ENCODE assay signal across 8 cellular contexts in the genomic region with DNA sequence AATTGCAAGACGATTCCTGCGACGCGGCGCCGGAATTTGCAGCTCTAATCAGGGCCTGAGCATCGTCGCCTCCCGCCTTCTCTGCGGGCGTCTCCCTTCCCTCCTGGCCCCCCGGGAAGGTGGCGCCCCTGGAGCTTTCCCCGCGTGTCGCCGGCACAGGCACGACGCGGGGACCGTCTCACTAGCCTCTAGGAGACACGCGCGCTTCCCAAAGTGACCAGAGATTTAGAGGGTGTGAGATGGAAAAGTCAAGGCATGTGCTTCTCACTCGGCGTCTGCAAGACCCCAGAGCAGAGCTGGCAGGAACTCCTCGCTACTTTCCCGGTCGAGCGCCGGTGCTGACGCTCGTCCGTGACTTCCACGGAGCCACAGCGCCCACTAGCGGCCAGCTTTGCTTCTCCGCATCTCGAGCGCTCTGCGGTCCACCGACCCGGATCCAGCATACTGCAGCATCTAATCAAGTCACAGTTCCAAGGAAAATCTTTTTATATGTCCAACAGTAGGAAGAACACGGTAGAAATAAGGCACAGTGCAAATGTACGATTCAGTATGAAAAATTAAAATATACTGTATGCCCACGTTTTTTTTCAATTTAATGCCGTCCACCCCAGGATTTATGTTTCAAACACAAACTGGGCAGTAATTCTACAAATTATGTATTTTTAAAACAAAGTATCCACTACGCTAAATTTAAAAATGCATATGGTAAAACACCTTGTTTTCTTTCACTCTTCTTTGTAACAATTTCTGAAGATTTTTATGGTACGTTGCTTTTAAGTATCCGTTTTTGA. TPM values are rescaled to one million over a fixed set of nuclear protein-coding genes. Genes with fewer than 3 reads are reported as not detected.
DNase-seq lines count a peak whose midpoint lies in the region; ATAC-seq and TF ChIP-seq lines count a peak whose summit lies in the region.

No MANE protein-coding gene starts in this region.

- H3K27ac Mint-ChIP-seq in central memory CD8-positive, alpha-beta T cell (ENCODE audit: low read depth), result peak overlapping the region; percentile 32

- peak overlapping the region; percentile 62 for H3K4me3 ChIP-seq in kidney epithelial cell (ENCODE audit: low read depth, low read length)

- H3K36me3 ChIP-seq in kidney epithelial cell (ENCODE audit: control insufficient read depth, insufficient read depth, low read length), result no peaks in the 10 kb centered on the region

- peak; percentile 53 for ATAC-seq in GM18511 (IDR thresholded peaks at IDR 0.05; ENCODE audit: unreplicated experiment)
- ATAC-seq in HG03060 (IDR thresholded peaks at IDR 0.05; ENCODE audit: low read depth, unreplicated experiment), result peak; percentile 29
- peak; percentile 24 to 32 for ATAC-seq in activated CD4-positive, CD25-positive, alpha-beta regulatory T cell treated with anti-CD3 and anti-CD28 coated beads, Interleukin-2, amount 50 U/mL, for 24 hours
- peak; percentile 61 for ATAC-seq in central memory CD8-positive, alpha-beta T cell (replicated peaks; ENCODE audit: extremely low read depth, poor library complexity, severe bottlenecking)

- H3K9me3 Mint-ChIP-seq in central memory CD8-positive, alpha-beta T cell, result no peaks in the 10 kb centered on the region

- peak overlapping the region; percentile 89 for H3K4me3 Mint-ChIP-seq in central memory CD8-positive, alpha-beta T cell

- H3K27me3 ChIP-seq in kidney epithelial cell (ENCODE audit: control insufficient read depth, insufficient read depth, low read length), result no peaks in the 10 kb centered on the region

- peaks cover 30% of the 10 kb centered on the region for H3K27me3 Mint-ChIP-seq in central memory CD8-positive, alpha-beta T cell

- peaks cover 19% of the 10 kb centered on the region for H3K4me1 Mint-ChIP-seq in central memory CD8-positive, alpha-beta T cell

- peak; percentile 75 for DNase-seq in A172 (ENCODE audit: low spot score)
- peak; percentile 77 for DNase-seq in NCI-H2196 (lab: John Stamatoyannopoulos, UW; ENCODE audit: unreplicated experiment)
- peak; percentile 70 to 91 for DNase-seq in central memory CD8-positive, alpha-beta T cell (ENCODE audit: low spot score in 2 of 2)
- peak; percentile 58 for DNase-seq in kidney epithelial cell (ENCODE audit: low read depth)
- DNase-seq in stimulated activated CD4-positive, alpha-beta T cell treated with anti-CD3 and anti-CD28 coated beads, Interleukin-15, amount 100 ng/mL, for 24 hours, result peak; percentile 90

- TF ChIP-seq CTCF in kidney epithelial cell (IDR thresholded peaks at IDR 0.05; ENCODE audit: insufficient read depth, low read length, poor library complexity, severe bottlenecking), result peak; percentile 99

- peaks cover 14% of the 10 kb centered on the region for H3K36me3 Mint-ChIP-seq in central memory CD8-positive, alpha-beta T cell (ENCODE audit: insufficient read depth)

RNA-seq across cellular contexts. Expression of a gene that starts 1.0 kb away (rescaled TPM):
- total RNA-seq in A172 (2014; rRNA removed; shearing (Covaris generic)), result 7.8 and 8.1 TPM in 2 replicates
- total RNA-seq in kidney epithelial cell, result 42.1 and 46.3 TPM in 2 replicates

RNA-seq across cellular contexts. Expression of a gene that starts 31.5 kb away (rescaled TPM):
- 35.9 and 41.8 TPM in 2 replicates for total RNA-seq in A172 (2014; rRNA removed; shearing (Covaris generic))
- total RNA-seq in kidney epithelial cell, result 50.1 and 58.4 TPM in 2 replicates

Comparison
In these comparisons a context has a peak if more than half of its experiments do, and no peak if none do; other contexts are left out.
1. Peak in every context shown above with its lines: DNase-seq, ATAC-seq and H3K4me3 ChIP-seq.